Comparison of ENCODE assay signal across 9 cellular contexts in the genomic region with DNA sequence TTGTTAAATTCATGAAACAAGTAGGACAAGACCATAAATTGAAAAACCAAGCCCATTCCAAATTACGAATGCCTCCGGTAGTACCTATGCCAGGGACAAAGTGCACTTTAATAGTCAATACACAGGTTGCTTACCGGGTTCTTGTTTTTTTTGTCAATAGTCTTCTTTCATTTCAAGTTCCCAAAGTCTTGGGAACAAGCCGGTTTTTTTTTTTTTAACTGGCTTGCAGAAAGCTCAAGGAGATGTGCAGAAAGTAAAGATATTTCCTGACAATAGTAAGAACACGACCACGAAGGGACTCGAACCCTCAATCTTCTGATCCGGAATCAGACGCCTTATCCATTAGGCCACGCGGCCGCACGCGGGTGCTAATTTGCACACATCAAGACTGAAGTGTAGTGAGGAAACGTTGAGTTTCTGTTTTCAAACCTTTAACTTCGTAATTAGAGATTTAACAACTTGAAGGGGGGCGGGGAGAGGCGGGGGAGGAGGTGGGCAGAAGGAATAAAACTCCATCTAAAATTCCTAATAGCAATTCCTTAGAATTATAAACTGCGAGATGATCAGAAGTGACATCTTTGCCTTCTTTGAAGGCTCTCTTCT.
DNase-seq lines count a peak whose midpoint lies in the region; ATAC-seq and TF ChIP-seq lines count a peak whose summit lies in the region.
"Had no signal": no experiment of that assay in that cellular context is flagged by ENCODE, and none has a peak within 500 bp of the region (broad histone marks: within the 10 kb centered on the region; RNA-seq: fewer than 3 reads in every experiment).

No MANE protein-coding gene starts in this region.

- H3K4me2 ChIP-seq in HCT116 (ENCODE audit: low read length) (peak overlapping the region; percentile 93), SK-N-SH (no peak overlapping the region)

- H3K4me1 ChIP-seq in BE2C (no peaks in the 10 kb centered on the region), HCT116 (ENCODE audit: control insufficient read depth in 1 of 2, insufficient read depth in 2 of 2, low read length in 2 of 2) (peaks cover 3 to 20% of the 10 kb centered on the region in 2 experiments; a peak in 3 of 4 replicates), SK-N-SH (ENCODE audit: control insufficient read depth in 1 of 2, insufficient read depth in 2 of 2, low read depth in 1 of 2, low read length in 1 of 2) (no peaks in the 10 kb centered on the region), ascending aorta (no peaks in the 10 kb centered on the region)

- WGBS in SK-N-SH (ENCODE audit: low lambda C conversion rate), result 1% methylated on average over 19 of the region's 19 CpGs

- H3K9ac ChIP-seq in HCT116 (ENCODE audit: low read length), result peak overlapping the region; percentile 49
- H3K9ac ChIP-seq in SK-N-SH, result no peak overlapping the region

- ATAC-seq in HCT116 (peak; percentile 65), GM21423 (IDR thresholded peaks at IDR 0.05; ENCODE audit: unreplicated experiment) (no peak), HG03097 (IDR thresholded peaks at IDR 0.05; ENCODE audit: low FRiP score, unreplicated experiment) (no peak)
- ATAC-seq: stimulated activated memory B cell treated with anti-CD40 and anti-IgM and Interleukin-4, amounts not matched to agents 10 μg/mL and 1 μg/mL and 100 μg/mL, for 72 hours had no signal

- POLR2A ChIA-PET in HCT116 (lab: Charles Lee), result interaction anchor here (0.7 to 2.3 kb wide), 5 partner anchors 14 to 1323 kb away, joined by 3 to 5 read pairs (median 3); no protein-coding TSS in a partner anchor
- POLR2A ChIA-PET in SK-N-SH (lab: Yijun Ruan, JAX), result no interaction called here

- H2AFZ ChIP-seq in HCT116 (ENCODE audit: low read depth, low read length, poor library complexity, severe bottlenecking) (peak overlapping the region; percentile 100), SK-N-SH (ENCODE audit: low read depth) (no peak overlapping the region)

- no peaks in the 10 kb centered on the region for H3K79me2 ChIP-seq in HCT116 (ENCODE audit: insufficient read depth, low read length)
- H3K79me2 ChIP-seq in SK-N-SH (ENCODE audit: insufficient read depth), result no peaks in the 10 kb centered on the region

- no TSS peak for BruUV-seq in HCT116 (replicated peaks; lab: Mats Ljungman, UMichigan)

- H3F3A ChIP-seq in SK-N-SH (replicated peaks; ENCODE audit: insufficient read depth), result peaks cover 7% of the 10 kb centered on the region

- CTCF ChIA-PET in HCT116 (lab: Charles Lee), result interaction anchor here (0.7 to 1.3 kb wide), 4 partner anchors 14 to 23 kb away, joined by 3 to 4 read pairs (median 3); no protein-coding TSS in a partner anchor
- CTCF ChIA-PET in SK-N-SH (lab: Yijun Ruan, JAX), result no interaction called here

- RAD21 ChIA-PET in HCT116 (lab: Charles Lee; ENCODE audit: low non-redundant PET in 1 of 2, low total read pairs in 2 of 2, uncharacterized antibody in 2 of 2, unreplicated experiment in 2 of 2), result no interaction called here

- DNase-seq in BE2C, result peak; percentile 59
- DNase-seq in HCT116 (ENCODE audit: low read depth, low spot score), result peak; percentile 86
- DNase-seq in SK-N-SH, result no peak
- DNase-seq in glomerular visceral epithelial cell (ENCODE audit: extremely low spot score), result peak; percentile 42
- DNase-seq in midbrain (lab: John Stamatoyannopoulos, UW), result no peak
- no peak for DNase-seq in ascending aorta (ENCODE audit: low spot score in 2 of 2)

- intact Hi-C loops in HCT116 (cut with micrococcal nuclease) (loop anchor here (2.0 to 5.0 kb wide), 5 partner anchors 14 to 240 kb away; no protein-coding TSS in a partner anchor), ascending aorta (cut with DNase I) (no loop called here)

- H3K9me2 ChIP-seq in HCT116 (ENCODE audit: insufficient read depth), result no peaks in the 10 kb centered on the region
- no peaks in the 10 kb centered on the region for H3K9me2 ChIP-seq in SK-N-SH

- TF ChIP-seq RAD21 in HCT116 (IDR thresholded peaks at IDR 0.05; ENCODE audit: low read depth) (no peak), SK-N-SH (IDR thresholded peaks at IDR 0.05; ENCODE audit: low read length) (no peak)

- TF ChIP-seq CTCF in BE2C (IDR thresholded peaks at IDR 0.05; ENCODE audit: low read depth, low read length), result no peak
- no peak for TF ChIP-seq CTCF in HCT116 (IDR thresholded peaks at IDR 0.05 in 2 of 3, conservative IDR thresholded peaks at IDR 0.05 in 1 of 3; ENCODE audit: borderline replicate concordance in 1 of 3, insufficient read depth in 1 of 3, low read depth in 2 of 3, low read length in 2 of 3)
- TF ChIP-seq CTCF in SK-N-SH (IDR thresholded peaks at IDR 0.05), result no peak
- TF ChIP-seq CTCF in ascending aorta (IDR thresholded peaks at IDR 0.05), result no peak

- H3K4me3 ChIP-seq in BE2C (ENCODE audit: low read depth, low read length) (peak overlapping the region; percentile 43), HCT116 (replicated peaks in 1 of 2; ENCODE audit: low read depth in 1 of 2, low read length in 2 of 2) (peak overlapping the region; percentile 34 to 59), SK-N-SH (ENCODE audit: low read depth in 2 of 2, low read length in 1 of 2) (no peak overlapping the region), ascending aorta (no peak overlapping the region)

- peak overlapping the region; percentile 46 for H3K27ac ChIP-seq in HCT116 (ENCODE audit: low read depth, low read length)
- no peak overlapping the region for H3K27ac ChIP-seq in SK-N-SH (ENCODE audit: low read depth in 2 of 2, low read length in 1 of 2)
- no peak overlapping the region for H3K27ac ChIP-seq in ascending aorta

- H3K36me3 ChIP-seq in BE2C (no peaks in the 10 kb centered on the region), HCT116 (ENCODE audit: control insufficient read depth in 1 of 2, insufficient read depth in 2 of 2, low read length in 2 of 2) (no peaks in the 10 kb centered on the region), SK-N-SH (replicated peaks in 1 of 2; ENCODE audit: control insufficient read depth in 1 of 2, insufficient read depth in 2 of 2, low read length in 1 of 2) (no peaks in the 10 kb centered on the region), ascending aorta (no peaks in the 10 kb centered on the region)

- H3K27me3 ChIP-seq in BE2C (peaks cover 42% of the 10 kb centered on the region), HCT116 (ENCODE audit: insufficient read depth, low read length) (no peaks in the 10 kb centered on the region), SK-N-SH (ENCODE audit: insufficient read depth) (peaks cover 49% of the 10 kb centered on the region; the same call in 1 of the 2 replicates), ascending aorta (no peaks in the 10 kb centered on the region)

- no peaks in the 10 kb centered on the region for H4K20me1 ChIP-seq in HCT116 (ENCODE audit: insufficient read depth)
- H4K20me1 ChIP-seq in SK-N-SH (ENCODE audit: insufficient read depth), result no peaks in the 10 kb centered on the region

- no peak for TF ChIP-seq EP300 in SK-N-SH (IDR thresholded peaks at IDR 0.05; ENCODE audit: borderline replicate concordance in 1 of 2, low read depth in 1 of 2, low read length in 1 of 2)

- TF ChIP-seq POLR2A in HCT116 (IDR thresholded peaks at IDR 0.05; ENCODE audit: borderline replicate concordance, extremely low read depth, insufficient read depth, insufficient read length), result no peak

- H3K9me3 ChIP-seq in BE2C (no peaks in the 10 kb centered on the region), HCT116 (ENCODE audit: control insufficient read depth in 1 of 2, insufficient read depth in 1 of 2, low read depth in 1 of 2, low read length in 2 of 2) (no peaks in the 10 kb centered on the region), SK-N-SH (no peaks in the 10 kb centered on the region), ascending aorta (no peaks in the 10 kb centered on the region)

TF ChIP-seq in HCT116, 20 proteins besides CTCF, POLR2A, EP300 and RAD21:
- TF ChIP-seq EZH2phosphoT487 (IDR thresholded peaks at IDR 0.05; ENCODE audit: borderline replicate concordance) (no peak), POLR2AphosphoS5 (IDR thresholded peaks at IDR 0.05; ENCODE audit: low read depth, low read length) (no peak), MAX (IDR thresholded peaks at IDR 0.05) (peak; percentile 87), CBX3 (IDR thresholded peaks at IDR 0.05; ENCODE audit: low read depth) (peak; percentile 89), EGR1 (IDR thresholded peaks at IDR 0.05; ENCODE audit: low read depth) (0 out of 2 replicates have a peak, but pooled peaks have one; percentile 19), YY1 (IDR thresholded peaks at IDR 0.05; ENCODE audit: extremely low read depth, insufficient replicate concordance, low read depth, low read length) (peak; percentile 29)
- TF ChIP-seq, protein P1, sequence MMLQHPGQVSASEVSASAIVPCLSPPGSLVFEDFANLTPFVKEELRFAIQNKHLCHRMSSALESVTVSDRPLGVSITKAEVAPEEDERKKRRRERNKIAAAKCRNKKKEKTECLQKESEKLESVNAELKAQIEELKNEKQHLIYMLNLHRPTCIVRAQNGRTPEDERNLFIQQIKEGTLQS (IDR thresholded peaks at IDR 0.05), result peak; percentile 92

TF ChIP-seq in SK-N-SH, 30 proteins besides CTCF, POLR2A, EP300 and RAD21:
- TF ChIP-seq YY1 (IDR thresholded peaks at IDR 0.05; ENCODE audit: low read depth), result no peak
- no peak for TF ChIP-seq POLR2AphosphoS5 (IDR thresholded peaks at IDR 0.05; ENCODE audit: low read depth, low read length)
- TF ChIP-seq MEF2A (IDR thresholded peaks at IDR 0.05; ENCODE audit: borderline replicate concordance, low read depth), result no peak
- peak; percentile 42; the same call in 1 of the 2 replicates for TF ChIP-seq MAX (IDR thresholded peaks at IDR 0.05; ENCODE audit: low read depth)
- peak; percentile 18; the same call in 1 of the 2 replicates for TF ChIP-seq RXRA (IDR thresholded peaks at IDR 0.05; ENCODE audit: borderline replicate concordance, low read depth)

Comparison
In these comparisons a context has a peak if more than half of its experiments do, and no peak if none do; other contexts are left out.
1. DNase-seq: peak in BE2C (single experiment), HCT116 (single experiment) and glomerular visceral epithelial cell (single experiment); none in SK-N-SH (single experiment), midbrain (single experiment) and ascending aorta (0 of 2).
2. H3K4me3 ChIP-seq: peak in BE2C (single experiment) and HCT116 (2 of 2); none in SK-N-SH (0 of 2) and ascending aorta (0 of 2).